Comparison of ENCODE assay signal across 10 cellular contexts in the genomic region with DNA sequence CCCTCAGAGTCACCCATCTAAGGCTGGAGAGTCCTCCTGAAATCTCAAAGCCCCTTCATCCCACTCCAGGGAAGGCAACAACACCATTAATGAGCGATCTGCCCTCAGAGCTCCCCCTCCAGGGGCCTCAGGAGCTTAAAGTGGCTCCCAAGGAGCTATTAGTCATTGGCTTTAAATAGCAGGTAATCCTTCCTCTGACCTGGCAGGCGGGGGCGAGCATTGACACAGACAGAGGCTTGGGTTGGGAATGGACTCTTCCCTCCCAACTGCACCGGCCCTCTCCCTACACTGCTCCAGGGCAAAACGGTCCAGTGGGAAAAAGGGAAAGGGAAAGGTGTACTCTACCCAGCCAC.
DNase-seq lines count a peak whose midpoint lies in the region; ATAC-seq, FAIRE-seq and TF ChIP-seq lines count a peak whose summit lies in the region.
"Had no signal": no experiment of that assay in that cellular context is flagged by ENCODE, and none has a peak within 500 bp of the region (broad histone marks: within the 10 kb centered on the region; RNA-seq: fewer than 3 reads in every experiment).

No MANE protein-coding gene starts in this region.

- peak overlapping the region; percentile 22 for H3K27ac Mint-ChIP-seq in central memory CD8-positive, alpha-beta T cell (ENCODE audit: low read depth)

- FAIRE-seq in HTR-8/SVneo (lab: Jason Lieb, UNC), result peak; percentile 55
- FAIRE-seq: TTC549 had no signal

- peaks cover 10% of the 10 kb centered on the region for H3K4me1 Mint-ChIP-seq in central memory CD8-positive, alpha-beta T cell

- no peaks in the 10 kb centered on the region for H3K9me3 Mint-ChIP-seq in central memory CD8-positive, alpha-beta T cell

- H3K36me3 Mint-ChIP-seq in central memory CD8-positive, alpha-beta T cell (ENCODE audit: insufficient read depth), result no peaks in the 10 kb centered on the region

- H3K9me3 ChIP-seq in muscle layer of duodenum (ENCODE audit: control insufficient read depth in 1 of 2, low read length in 2 of 2), result no peaks in the 10 kb centered on the region

- no peaks in the 10 kb centered on the region for H3K27me3 ChIP-seq in muscle layer of duodenum (ENCODE audit: low read depth, low read length)

- H3K27ac ChIP-seq in muscle layer of duodenum (ENCODE audit: low read length), result no peak overlapping the region

- H3K36me3 ChIP-seq in muscle layer of duodenum (ENCODE audit: control insufficient read depth in 1 of 2, insufficient read depth in 2 of 2, low read length in 2 of 2), result peaks cover 0 to 11% of the 10 kb centered on the region in 2 donors

- peak overlapping the region; percentile 94 for H3K4me3 Mint-ChIP-seq in central memory CD8-positive, alpha-beta T cell

- H3K27me3 Mint-ChIP-seq in central memory CD8-positive, alpha-beta T cell, result peaks cover 9% of the 10 kb centered on the region

- H3K4me1 ChIP-seq in muscle layer of duodenum (ENCODE audit: control insufficient read depth in 1 of 2, insufficient read depth in 2 of 2, low read length in 2 of 2), result peaks cover 0 to 8% of the 10 kb centered on the region in 2 donors

- DNase-seq in AG08396 (ENCODE audit: low spot score), result peak; percentile 8
- peak; percentile 50 for DNase-seq in HTR-8/SVneo (ENCODE audit: insufficient read length, low spot score)
- no peak for DNase-seq in central memory CD8-positive, alpha-beta T cell (ENCODE audit: low spot score in 2 of 2)
- no peak for DNase-seq in activated CD4-positive, CD25-positive, alpha-beta regulatory T cell treated with anti-CD3 and anti-CD28 coated beads, Interleukin-2, amount 50 U/mL, for 72 hours
- DNase-seq in NCI-H146 (lab: John Stamatoyannopoulos, UW), result no peak
- no peak for DNase-seq in erythroblast (lab: John Stamatoyannopoulos, UW)
- DNase-seq: posterior cingulate gyrus had no signal

- peak overlapping the region; percentile 77 to 86 for H3K4me3 ChIP-seq in muscle layer of duodenum (ENCODE audit: low read depth in 1 of 2, low read length in 2 of 2)

- no peak for ATAC-seq in central memory CD8-positive, alpha-beta T cell (replicated peaks; ENCODE audit: extremely low read depth, poor library complexity, severe bottlenecking)
- no peak for ATAC-seq in HG03175 (IDR thresholded peaks at IDR 0.05; ENCODE audit: unreplicated experiment)

- no peak for TF ChIP-seq POLR2A in erythroblast (IDR thresholded peaks at IDR 0.05; ENCODE audit: low read length)

Comparison
In these comparisons a context has a peak if more than half of its experiments do, and no peak if none do; other contexts are left out.
1. DNase-seq: peak in AG08396 (single experiment) and HTR-8/SVneo (single experiment); none in central memory CD8-positive, alpha-beta T cell (0 of 2), activated CD4-positive, CD25-positive, alpha-beta regulatory T cell treated with anti-CD3 and anti-CD28 coated beads, Interleukin-2, amount 50 U/mL, for 72 hours (single experiment), NCI-H146 (single experiment) and erythroblast (0 of 2).